Comparison of ENCODE assay signal across 15 cellular contexts in genomic region chr6:139577124-139577800, GRCh38.
A peak's percentile ranks its signal among the peaks of the same experiment; 100 is the strongest.
DNase-seq lines count a peak whose midpoint lies in the region; ATAC-seq and TF ChIP-seq lines count a peak whose summit lies in the region.
"Had no signal": no experiment of that assay in that cellular context is flagged by ENCODE, and none has a peak within 500 bp of the region (broad histone marks: within the 10 kb centered on the region; RNA-seq: fewer than 3 reads in every experiment).

No MANE protein-coding gene starts in this region.

- peaks cover 16% of the 10 kb centered on the region for H3K4me1 ChIP-seq in RWPE2 (ENCODE audit: insufficient read depth, poor library complexity, severe bottlenecking)
- H3K4me1 ChIP-seq in parathyroid adenoma = peaks cover 28% of the 10 kb centered on the region

- H3K9ac ChIP-seq in parathyroid adenoma = no peak overlapping the region

- no peak overlapping the region for H3K4me2 ChIP-seq in parathyroid adenoma (ENCODE audit: low read length)

- no peak for ATAC-seq in RWPE2 (ENCODE audit: low read depth)
- ATAC-seq in esophagus mucosa = peak; percentile 84
- ATAC-seq in HG02973 (IDR thresholded peaks at IDR 0.05; ENCODE audit: unreplicated experiment) = no peak
- ATAC-seq in GM18909 (IDR thresholded peaks at IDR 0.05; ENCODE audit: poor library complexity, unreplicated experiment) = no peak

- CTCF ChIA-PET in AG04450 (lab: Charles Lee) = interaction anchor here (0.6 to 1.1 kb wide), 2 partner anchors 11 to 158 kb away, joined by 5 to 6 read pairs; no protein-coding TSS in a partner anchor

- POLR2A ChIA-PET in AG04450 (lab: Yijun Ruan, JAX) = interaction anchor here (0.7 to 2.7 kb wide), 5 partner anchors 8 to 488 kb away, joined by 3 to 33 read pairs (median 8); partner anchors contain the start of gene CITED2

- H3K4me3 ChIP-seq in AG04450 (ENCODE audit: low read depth, low read length) (no peak overlapping the region), RWPE2 (ENCODE audit: severe bottlenecking) (no peak overlapping the region), parathyroid adenoma (ENCODE audit: low read depth, low read length) (no peak overlapping the region)
- H3K4me3 ChIP-seq: left ventricle myocardium inferior had no signal

- H3K27ac ChIP-seq in AG04450 (ENCODE audit: low read depth, low read length) = peak overlapping the region; percentile 94
- H3K27ac ChIP-seq in RWPE2 (ENCODE audit: poor library complexity, severe bottlenecking) = peak overlapping the region; percentile 68
- H3K27ac ChIP-seq in parathyroid adenoma = no peak overlapping the region
- H3K27ac ChIP-seq: left ventricle myocardium inferior had no signal

- H3K36me3 ChIP-seq in RWPE2 (ENCODE audit: low read depth) (no peaks in the 10 kb centered on the region), parathyroid adenoma (ENCODE audit: control insufficient read depth, insufficient read depth, low read length) (no peaks in the 10 kb centered on the region)
- H3K36me3 ChIP-seq: left ventricle myocardium inferior had no signal

- peak overlapping the region; percentile 58 for H2AFZ ChIP-seq in parathyroid adenoma

- H3K27me3 ChIP-seq in AG04450 (ENCODE audit: control insufficient read depth, insufficient read depth, low read length) (no peaks in the 10 kb centered on the region), RWPE2 (ENCODE audit: insufficient read depth, poor library complexity, severe bottlenecking) (no peaks in the 10 kb centered on the region), parathyroid adenoma (ENCODE audit: control insufficient read depth, insufficient read depth, low read length) (no peaks in the 10 kb centered on the region)

- H3K79me2 ChIP-seq in parathyroid adenoma = no peaks in the 10 kb centered on the region

- DNase-seq in AG04450 (ENCODE audit: low read depth, low spot score) (no peak), RWPE2 (ENCODE audit: low spot score) (no peak), RPMI8226 (no peak), H4 (ENCODE audit: low spot score) (no peak)
- DNase-seq: activated CD4-positive, alpha-beta memory T cell treated with anti-CD3 and anti-CD28 coated beads for 36 hours; hypothalamus; left ventricle myocardium inferior; NCI-H1930; NCI-H69; SHP77; stimulated activated CD4-positive, alpha-beta T cell treated with anti-CD3 and anti-CD28 coated beads, Interleukin-12 subunit alpha, Interleukin-12 subunit beta, amount 100 ng/mL, for 4 hours had no signal

- no peak for TF ChIP-seq CTCF in AG04450 (IDR thresholded peaks at IDR 0.05; ENCODE audit: low read depth, low read length)
- no peak for TF ChIP-seq CTCF in RWPE2 (IDR thresholded peaks at IDR 0.05; ENCODE audit: poor library complexity, severe bottlenecking)
- no peak for TF ChIP-seq CTCF in parathyroid adenoma (IDR thresholded peaks at IDR 0.05)

- H3K9me3 ChIP-seq in AG04450 (ENCODE audit: control insufficient read depth, insufficient read depth, low read length) = no peaks in the 10 kb centered on the region
- H3K9me3 ChIP-seq in RWPE2 (ENCODE audit: severe bottlenecking) = no peaks in the 10 kb centered on the region
- H3K9me3 ChIP-seq in parathyroid adenoma (ENCODE audit: control insufficient read depth, low read length) = no peaks in the 10 kb centered on the region
- H3K9me3 ChIP-seq: left ventricle myocardium inferior had no signal
